Comparison of ENCODE assay signal across 19 cellular contexts in genomic region chr6:143607168-143607567, GRCh38.
"Had no signal": no experiment of that assay in that cellular context is flagged by ENCODE, and none has a peak within 500 bp of the region (broad histone marks: within the 10 kb centered on the region; RNA-seq: fewer than 3 reads in every experiment).

No MANE protein-coding gene starts in this region.

- H3K36me3 Mint-ChIP-seq: activated naive CD4-positive, alpha-beta T cell treated with anti-CD3 and anti-CD28 coated beads, Interleukin-2, amount 50 U/mL, for 72 hours; mesothelial cell of epicardium; natural killer cell had no signal

- H3K27me3 Mint-ChIP-seq: activated CD4-positive, alpha-beta memory T cell treated with anti-CD3 and anti-CD28 coated beads, Interleukin-2, amount 10 ng/mL, durations not matched to agents 7 days and 5 days; activated CD4-positive, alpha-beta T cell treated with anti-CD3 and anti-CD28 coated beads, Interleukin-2, amount 10 ng/mL, durations not matched to agents 24 days and 14 days; stimulated activated naive CD8-positive, alpha-beta T cell treated with anti-CD3 and anti-CD28 coated beads, Interleukin-15, Interleukin-2, amounts not matched to agents 100 ng/mL and 50 ng/mL, for 24 hours; T-cell had no signal

- H3K4me3 ChIP-seq: breast epithelium, colonic mucosa, left lung, lung, spleen, tibial artery had no signal

- H3K9me3 ChIP-seq: breast epithelium, colonic mucosa, left lung, spleen, tibial artery had no signal

- H3K9me3 Mint-ChIP-seq: activated CD4-positive, alpha-beta memory T cell treated with anti-CD3 and anti-CD28 coated beads, Interleukin-2, amount 10 ng/mL, durations not matched to agents 7 days and 5 days; activated CD4-positive, alpha-beta T cell treated with anti-CD3 and anti-CD28 coated beads, Interleukin-2, amount 10 ng/mL, durations not matched to agents 24 days and 14 days; activated naive CD4-positive, alpha-beta T cell treated with anti-CD3 and anti-CD28 coated beads, Interleukin-2, amount 50 U/mL, for 72 hours; activated T-helper 1 cell treated with anti-CD3 and anti-CD28 coated beads, Interleukin-12 subunit alpha, Interleukin-12 subunit beta, Interleukin-2, Interleukin-4 antibody, amounts not matched to agents 30 ng/mL and 10 ng/mL and 1 ng/mL, durations not matched to agents 14 hours and 24 hours and 36 hours; mesothelial cell of epicardium; natural killer cell; stimulated activated naive CD8-positive, alpha-beta T cell treated with anti-CD3 and anti-CD28 coated beads, Interleukin-15, Interleukin-2, amounts not matched to agents 100 ng/mL and 50 ng/mL, for 24 hours; T-cell had no signal

- ATAC-seq: activated naive CD4-positive, alpha-beta T cell treated with anti-CD3 and anti-CD28 coated beads, Interleukin-2, amount 50 U/mL, for 72 hours; natural killer cell; T-cell had no signal

- DNase-seq: activated CD4-positive, alpha-beta memory T cell treated with anti-CD3 and anti-CD28 coated beads, Interleukin-2, amount 10 ng/mL, durations not matched to agents 7 days and 5 days; activated CD4-positive, alpha-beta T cell treated with anti-CD3 and anti-CD28 coated beads, Interleukin-2, amount 10 ng/mL, durations not matched to agents 24 days and 14 days; amniotic stem cell; colonic mucosa; erythroblast; foreskin keratinocyte; kidney; left lung; natural killer cell; spleen; stimulated activated CD4-positive, alpha-beta T cell treated with anti-CD3 and anti-CD28 coated beads, Interleukin-4, amount 100 ng/mL, for 1 hour; T-cell; tibial artery had no signal

- H3K36me3 ChIP-seq: breast epithelium, colonic mucosa, left lung, spleen, tibial artery had no signal

- H3K27ac Mint-ChIP-seq: activated CD4-positive, alpha-beta memory T cell treated with anti-CD3 and anti-CD28 coated beads, Interleukin-2, amount 10 ng/mL, durations not matched to agents 7 days and 5 days; activated CD4-positive, alpha-beta T cell treated with anti-CD3 and anti-CD28 coated beads, Interleukin-2, amount 10 ng/mL, durations not matched to agents 24 days and 14 days; activated naive CD4-positive, alpha-beta T cell treated with anti-CD3 and anti-CD28 coated beads, Interleukin-2, amount 50 U/mL, for 72 hours; activated T-helper 1 cell treated with anti-CD3 and anti-CD28 coated beads, Interleukin-12 subunit alpha, Interleukin-12 subunit beta, Interleukin-2, Interleukin-4 antibody, amounts not matched to agents 30 ng/mL and 10 ng/mL and 1 ng/mL, durations not matched to agents 14 hours and 24 hours and 36 hours; natural killer cell; stimulated activated naive CD8-positive, alpha-beta T cell treated with anti-CD3 and anti-CD28 coated beads, Interleukin-15, Interleukin-2, amounts not matched to agents 100 ng/mL and 50 ng/mL, for 24 hours had no signal

- H3K4me1 ChIP-seq: breast epithelium, colonic mucosa, foreskin keratinocyte had no signal

- H3K4me3 Mint-ChIP-seq: activated CD4-positive, alpha-beta memory T cell treated with anti-CD3 and anti-CD28 coated beads, Interleukin-2, amount 10 ng/mL, durations not matched to agents 7 days and 5 days; activated CD4-positive, alpha-beta T cell treated with anti-CD3 and anti-CD28 coated beads, Interleukin-2, amount 10 ng/mL, durations not matched to agents 24 days and 14 days; activated T-helper 1 cell treated with anti-CD3 and anti-CD28 coated beads, Interleukin-12 subunit alpha, Interleukin-12 subunit beta, Interleukin-2, Interleukin-4 antibody, amounts not matched to agents 30 ng/mL and 10 ng/mL and 1 ng/mL, durations not matched to agents 14 hours and 24 hours and 36 hours; mesothelial cell of epicardium; natural killer cell; stimulated activated naive CD8-positive, alpha-beta T cell treated with anti-CD3 and anti-CD28 coated beads, Interleukin-15, Interleukin-2, amounts not matched to agents 100 ng/mL and 50 ng/mL, for 24 hours; T-cell had no signal

- H3K27ac ChIP-seq: breast epithelium, colonic mucosa, foreskin keratinocyte, left lung, tibial artery had no signal

- H3K27me3 ChIP-seq: breast epithelium, colonic mucosa, foreskin keratinocyte, left lung, spleen, tibial artery had no signal
